14 cellular contexts compared by ENCODE assay signal in genomic region chr11:44575962-44576361, GRCh38. TPM values are rescaled to one million over a fixed set of nuclear protein-coding genes. Genes with fewer than 3 reads are reported as not detected.
DNase-seq lines count a peak whose midpoint lies in the region; ATAC-seq and TF ChIP-seq lines count a peak whose summit lies in the region.
"Had no signal": no experiment of that assay in that cellular context is flagged by ENCODE, and none has a peak within 500 bp of the region (broad histone marks: within the 10 kb centered on the region; RNA-seq: fewer than 3 reads in every experiment).

No MANE protein-coding gene starts in this region.

- peaks cover 77% of the 10 kb centered on the region for H3K4me1 Mint-ChIP-seq in activated CD8-positive, alpha-beta memory T cell treated with anti-CD3 and anti-CD28 coated beads, Interleukin-2, amount 10 ng/mL, durations not matched to agents 7 days and 5 days
- H3K4me1 Mint-ChIP-seq in central memory CD8-positive, alpha-beta T cell, result peaks cover 79% of the 10 kb centered on the region
- H3K4me1 Mint-ChIP-seq in stimulated activated effector memory CD8-positive, alpha-beta T cell treated with anti-CD3 and anti-CD28 coated beads, Interleukin-12 subunit alpha, Interleukin-12 subunit beta, amount 100 ng/mL, for 72 hours, result peaks cover 91% of the 10 kb centered on the region

- TF ChIP-seq CTCF in Loucy (conservative IDR thresholded peaks at IDR 0.05; ENCODE audit: low read length) (no peak), OCI-LY7 (conservative IDR thresholded peaks at IDR 0.05; ENCODE audit: low read length) (no peak)

- H3K79me2 ChIP-seq in Loucy (ENCODE audit: insufficient read depth, low read length) (peaks cover 94% of the 10 kb centered on the region), OCI-LY7 (ENCODE audit: insufficient read depth, low read depth, low read length) (no peaks in the 10 kb centered on the region)

- ATAC-seq in activated CD8-positive, alpha-beta memory T cell treated with anti-CD3 and anti-CD28 coated beads, Interleukin-2, amount 10 ng/mL, durations not matched to agents 7 days and 5 days, result no peak
- no peak for ATAC-seq in central memory CD8-positive, alpha-beta T cell (replicated peaks; ENCODE audit: extremely low read depth, poor library complexity, severe bottlenecking)
- no peak for ATAC-seq in stimulated activated effector memory CD8-positive, alpha-beta T cell treated with anti-CD3 and anti-CD28 coated beads, Interleukin-12 subunit alpha, Interleukin-12 subunit beta, amount 100 ng/mL, for 72 hours
- no peak for ATAC-seq in HG02870 (IDR thresholded peaks at IDR 0.05; ENCODE audit: unreplicated experiment)
- no peak for ATAC-seq in HG02798 (IDR thresholded peaks at IDR 0.05; ENCODE audit: poor library complexity, unreplicated experiment)

- no peak overlapping the region for H3K4me3 Mint-ChIP-seq in activated CD8-positive, alpha-beta memory T cell treated with anti-CD3 and anti-CD28 coated beads, Interleukin-2, amount 10 ng/mL, durations not matched to agents 7 days and 5 days
- H3K4me3 Mint-ChIP-seq in central memory CD8-positive, alpha-beta T cell, result no peak overlapping the region
- H3K4me3 Mint-ChIP-seq in stimulated activated effector memory CD8-positive, alpha-beta T cell treated with anti-CD3 and anti-CD28 coated beads, Interleukin-12 subunit alpha, Interleukin-12 subunit beta, amount 100 ng/mL, for 72 hours, result peak overlapping the region; percentile 31
- H3K4me3 Mint-ChIP-seq: mesothelial cell of epicardium had no signal

- peaks cover 95% of the 10 kb centered on the region for H3K4me1 ChIP-seq in Loucy (ENCODE audit: insufficient read depth, low read length, poor library complexity, severe bottlenecking)
- peaks cover 10% of the 10 kb centered on the region for H3K4me1 ChIP-seq in OCI-LY7 (ENCODE audit: insufficient read depth, low read length, poor library complexity, severe bottlenecking)

- H3K9me3 Mint-ChIP-seq in activated CD8-positive, alpha-beta memory T cell treated with anti-CD3 and anti-CD28 coated beads, Interleukin-2, amount 10 ng/mL, durations not matched to agents 7 days and 5 days (ENCODE audit: low read depth), result no peaks in the 10 kb centered on the region
- no peaks in the 10 kb centered on the region for H3K9me3 Mint-ChIP-seq in central memory CD8-positive, alpha-beta T cell
- no peaks in the 10 kb centered on the region for H3K9me3 Mint-ChIP-seq in stimulated activated effector memory CD8-positive, alpha-beta T cell treated with anti-CD3 and anti-CD28 coated beads, Interleukin-12 subunit alpha, Interleukin-12 subunit beta, amount 100 ng/mL, for 72 hours
- H3K9me3 Mint-ChIP-seq: mesothelial cell of epicardium had no signal

- H3K27me3 Mint-ChIP-seq in activated CD8-positive, alpha-beta memory T cell treated with anti-CD3 and anti-CD28 coated beads, Interleukin-2, amount 10 ng/mL, durations not matched to agents 7 days and 5 days, result no peaks in the 10 kb centered on the region
- H3K27me3 Mint-ChIP-seq in central memory CD8-positive, alpha-beta T cell, result no peaks in the 10 kb centered on the region

- H2AFZ ChIP-seq in Loucy (ENCODE audit: low read length), result no peak overlapping the region
- no peak overlapping the region for H2AFZ ChIP-seq in OCI-LY7 (ENCODE audit: low read length)

- H3K9me2 ChIP-seq in Loucy (replicated peaks; ENCODE audit: low read depth, low read length) (no peaks in the 10 kb centered on the region), OCI-LY7 (ENCODE audit: insufficient read depth, low read length) (no peaks in the 10 kb centered on the region)

- CTCF ChIA-PET in activated CD8-positive, alpha-beta memory T cell treated with anti-CD3 and anti-CD28 coated beads, Interleukin-2, amount 10 ng/mL, durations not matched to agents 7 days and 5 days (lab: Charles Lee), result interaction anchor here (1.2 to 2.4 kb wide), 2 partner anchors 17 to 41 kb away, joined by 3 to 11 read pairs; no protein-coding TSS in a partner anchor
- CTCF ChIA-PET in OCI-LY7 (lab: Charles Lee; ENCODE audit: unreplicated experiment), result no interaction called here

- H3K27ac Mint-ChIP-seq in activated CD8-positive, alpha-beta memory T cell treated with anti-CD3 and anti-CD28 coated beads, Interleukin-2, amount 10 ng/mL, durations not matched to agents 7 days and 5 days, result peak overlapping the region; percentile 25
- peak overlapping the region; percentile 26 for H3K27ac Mint-ChIP-seq in central memory CD8-positive, alpha-beta T cell (ENCODE audit: low read depth)
- no peak overlapping the region for H3K27ac Mint-ChIP-seq in stimulated activated effector memory CD8-positive, alpha-beta T cell treated with anti-CD3 and anti-CD28 coated beads, Interleukin-12 subunit alpha, Interleukin-12 subunit beta, amount 100 ng/mL, for 72 hours
- H3K27ac Mint-ChIP-seq: mesothelial cell of epicardium had no signal

- POLR2A ChIA-PET in OCI-LY7 (lab: Charles Lee), result no interaction called here

- no peak for DNase-seq in activated CD8-positive, alpha-beta memory T cell treated with anti-CD3 and anti-CD28 coated beads, Interleukin-2, amount 10 ng/mL, durations not matched to agents 7 days and 5 days
- DNase-seq in activated CD8-positive, alpha-beta memory T cell treated with anti-CD3 and anti-CD28 coated beads, Interleukin-2, amount 50 U/mL, for 48 hours, result no peak
- DNase-seq in central memory CD8-positive, alpha-beta T cell (ENCODE audit: low spot score in 2 of 2), result no peak
- no peak for DNase-seq in stimulated activated effector memory CD8-positive, alpha-beta T cell treated with anti-CD3 and anti-CD28 coated beads, Interleukin-12 subunit alpha, Interleukin-12 subunit beta, amount 100 ng/mL, for 72 hours (ENCODE audit: low spot score in 2 of 2)
- no peak for DNase-seq in OCI-LY7 (ENCODE audit: low spot score)
- DNase-seq: aorta, cortex of kidney, NCI-H1694 treated with DMSO at 0.1 percent for 48 hours, NCI-H510A had no signal

- H3K9ac ChIP-seq in Loucy (ENCODE audit: low read depth, low read length, poor library complexity, severe bottlenecking), result peak overlapping the region; percentile 97

- no peak overlapping the region for H3K27ac ChIP-seq in OCI-LY7 (ENCODE audit: low read depth, low read length, poor library complexity, severe bottlenecking)

- peak overlapping the region; percentile 94 for H3K4me2 ChIP-seq in Loucy (ENCODE audit: low read depth, low read length, poor library complexity, severe bottlenecking)
- H3K4me2 ChIP-seq in OCI-LY7 (ENCODE audit: low read length), result no peak overlapping the region

- no TSS peak for BruUV-seq in OCI-LY7 (replicated peaks; lab: Mats Ljungman, UMichigan)

- H3F3A ChIP-seq in Loucy (ENCODE audit: low read depth), result peaks cover 14% of the 10 kb centered on the region

- H3K36me3 ChIP-seq in Loucy (ENCODE audit: insufficient read depth, low read length), result peaks cover 2% of the 10 kb centered on the region; the same call in 1 of the 2 replicates
- no peaks in the 10 kb centered on the region for H3K36me3 ChIP-seq in OCI-LY7 (ENCODE audit: insufficient read depth, low read length)

- H3K9me3 ChIP-seq in Loucy (ENCODE audit: insufficient read depth, low read depth, low read length) (no peaks in the 10 kb centered on the region), OCI-LY7 (ENCODE audit: low read length) (no peaks in the 10 kb centered on the region)
- H3K9me3 ChIP-seq: spleen had no signal

- H3K27me3 ChIP-seq in Loucy (ENCODE audit: insufficient read depth, low read length, poor library complexity, severe bottlenecking), result no peaks in the 10 kb centered on the region
- H3K27me3 ChIP-seq: spleen had no signal

- peaks cover 12% of the 10 kb centered on the region for H4K20me1 ChIP-seq in Loucy (ENCODE audit: insufficient read depth, low read length, poor library complexity, severe bottlenecking)
- H4K20me1 ChIP-seq in OCI-LY7 (ENCODE audit: insufficient read depth, low read length), result no peaks in the 10 kb centered on the region

- intact Hi-C loops in OCI-LY7 (cut with micrococcal nuclease; ENCODE audit: unreplicated experiment), result no loop called here

- H3K36me3 Mint-ChIP-seq in activated CD8-positive, alpha-beta memory T cell treated with anti-CD3 and anti-CD28 coated beads, Interleukin-2, amount 10 ng/mL, durations not matched to agents 7 days and 5 days, result peaks cover 17% of the 10 kb centered on the region
- peaks cover 4% of the 10 kb centered on the region for H3K36me3 Mint-ChIP-seq in central memory CD8-positive, alpha-beta T cell (ENCODE audit: insufficient read depth)
- H3K36me3 Mint-ChIP-seq in stimulated activated effector memory CD8-positive, alpha-beta T cell treated with anti-CD3 and anti-CD28 coated beads, Interleukin-12 subunit alpha, Interleukin-12 subunit beta, amount 100 ng/mL, for 72 hours, result peaks cover 88% of the 10 kb centered on the region
- H3K36me3 Mint-ChIP-seq: mesothelial cell of epicardium had no signal

- H3K4me3 ChIP-seq in Loucy (ENCODE audit: low read length, poor library complexity, severe bottlenecking) (peak overlapping the region; percentile 96), OCI-LY7 (ENCODE audit: low read depth, low read length, poor library complexity, severe bottlenecking) (no peak overlapping the region)
- H3K4me3 ChIP-seq: spleen had no signal

RNA-seq across cellular contexts. Expression of gene CD82, which starts 10.5 kb away (rescaled TPM):
- total RNA-seq in activated CD8-positive, alpha-beta memory T cell treated with anti-CD3 and anti-CD28 coated beads, Interleukin-2, amount 10 ng/mL, durations not matched to agents 7 days and 5 days, result 100 to 1,000 TPM in 1 of 2 experiments, 10 to 100 TPM in 1; 90.2 to 285 TPM
- 1.2 and 1.8 TPM in 2 replicates for total RNA-seq in OCI-LY7 (2014; rRNA removed; shearing (Covaris generic))
- 3.4 and 6.4 TPM in 2 replicates for total RNA-seq in OCI-LY7 (2022)

Comparison
In these comparisons a context has a peak if more than half of its experiments do, and no peak if none do; other contexts are left out.
1. RNA of gene CD82, which starts 10.5 kb away (total RNA-seq): 90.2 to 285 TPM in activated CD8-positive, alpha-beta memory T cell treated with anti-CD3 and anti-CD28 coated beads, Interleukin-2, amount 10 ng/mL, durations not matched to agents 7 days and 5 days; 1.2 to 6.4 TPM in OCI-LY7; every median in the first group is over 10 times any median in the second.